1 cellular context compared by ENCODE assay signal in genomic region chr1:215418876-215419442, GRCh38.
TF ChIP-seq lines count a peak whose summit lies in the region.

No MANE protein-coding gene starts in this region.

TF ChIP-seq in endothelial cell of umbilical vein, 7 proteins besides CTCF, POLR2A, EP300 and RAD21:
- TF ChIP-seq JUN (IDR thresholded peaks at IDR 0.05; ENCODE audit: borderline replicate concordance, insufficient read depth, insufficient read length, low read depth) (no peak), MAX (IDR thresholded peaks at IDR 0.05; ENCODE audit: insufficient read depth, insufficient read length) (no peak), GATA2 (IDR thresholded peaks at IDR 0.05; ENCODE audit: insufficient read depth, insufficient read length, low read depth, low read length) (no peak), FOS (IDR thresholded peaks at IDR 0.05; ENCODE audit: borderline replicate concordance, insufficient read depth, low read length) (no peak)
